Comparison of ENCODE assay signal across 1 cellular context in the genomic region with DNA sequence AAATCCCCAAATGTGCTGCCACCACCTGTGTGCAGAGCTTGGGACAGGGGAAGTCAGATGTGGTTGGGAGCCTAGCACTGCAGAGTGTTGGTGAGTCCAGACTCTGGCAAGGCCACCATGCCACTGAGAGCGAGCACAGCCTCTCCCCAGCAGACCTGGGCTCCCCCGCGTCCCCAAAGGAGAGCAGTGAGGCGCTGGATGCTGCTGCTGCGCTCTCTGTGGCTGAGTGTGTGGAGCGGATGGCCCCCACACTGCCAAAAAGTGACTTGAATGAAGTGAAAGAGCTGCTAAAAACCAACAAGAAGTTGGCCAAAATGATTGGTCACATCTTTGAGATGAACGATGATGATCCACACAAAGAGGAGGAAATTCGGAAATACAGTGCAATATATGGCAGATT.
TF ChIP-seq lines count a peak whose summit lies in the region.

No MANE protein-coding gene starts in this region.

TF ChIP-seq in GM12878, 131 proteins besides CTCF, POLR2A, EP300 and RAD21:
- TF ChIP-seq ZBED1 (IDR thresholded peaks at IDR 0.05; ENCODE audit: borderline replicate concordance) (no peak), PML (IDR thresholded peaks at IDR 0.05; ENCODE audit: low read length) (no peak)
- TF ChIP-seq, protein P1, sequence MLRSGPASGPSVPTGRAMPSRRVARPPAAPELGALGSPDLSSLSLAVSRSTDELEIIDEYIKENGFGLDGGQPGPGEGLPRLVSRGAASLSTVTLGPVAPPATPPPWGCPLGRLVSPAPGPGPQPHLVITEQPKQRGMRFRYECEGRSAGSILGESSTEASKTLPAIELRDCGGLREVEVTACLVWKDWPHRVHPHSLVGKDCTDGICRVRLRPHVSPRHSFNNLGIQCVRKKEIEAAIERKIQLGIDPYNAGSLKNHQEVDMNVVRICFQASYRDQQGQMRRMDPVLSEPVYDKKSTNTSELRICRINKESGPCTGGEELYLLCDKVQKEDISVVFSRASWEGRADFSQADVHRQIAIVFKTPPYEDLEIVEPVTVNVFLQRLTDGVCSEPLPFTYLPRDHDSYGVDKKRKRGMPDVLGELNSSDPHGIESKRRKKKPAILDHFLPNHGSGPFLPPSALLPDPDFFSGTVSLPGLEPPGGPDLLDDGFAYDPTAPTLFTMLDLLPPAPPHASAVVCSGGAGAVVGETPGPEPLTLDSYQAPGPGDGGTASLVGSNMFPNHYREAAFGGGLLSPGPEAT (IDR thresholded peaks at IDR 0.05; ENCODE audit: low read depth) = no peak
